Comparison of ENCODE assay signal across 15 cellular contexts in the genomic region with DNA sequence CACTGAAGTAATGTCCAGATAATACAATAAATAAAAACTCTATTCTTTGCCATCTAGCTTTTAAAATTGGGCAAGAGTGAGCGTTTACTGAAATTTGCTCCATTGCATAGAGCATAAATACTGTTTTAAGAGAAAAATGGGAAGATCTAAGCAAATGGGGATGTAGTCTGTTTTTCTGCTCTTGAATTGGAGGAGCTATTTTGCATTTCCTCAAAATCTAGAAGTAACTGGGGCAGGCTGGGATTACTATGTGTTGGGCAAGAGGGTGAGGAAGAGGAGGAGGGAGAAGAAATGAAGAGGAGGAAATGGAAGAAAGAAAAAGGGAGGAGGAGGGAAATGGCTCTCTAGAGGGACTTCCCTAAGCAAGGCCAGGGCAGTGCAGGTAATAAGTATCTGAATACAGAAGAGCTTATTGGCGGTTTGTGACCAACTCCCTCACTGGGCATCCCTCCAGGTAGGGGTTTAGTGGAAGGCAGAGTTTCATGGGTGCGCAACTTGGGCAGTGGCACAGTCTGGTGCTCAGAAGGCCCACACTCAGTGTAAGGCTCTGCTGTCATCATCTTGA.
"Had no signal": no experiment of that assay in that cellular context is flagged by ENCODE, and none has a peak within 500 bp of the region (broad histone marks: within the 10 kb centered on the region; RNA-seq: fewer than 3 reads in every experiment).

No MANE protein-coding gene starts in this region.

- H3K27ac Mint-ChIP-seq: activated CD4-positive, alpha-beta T cell treated with anti-CD3 and anti-CD28 coated beads, Interleukin-2, amount 10 ng/mL, durations not matched to agents 24 days and 14 days; activated CD8-positive, alpha-beta T cell treated with anti-CD3 and anti-CD28 coated beads for 36 hours; activated naive CD8-positive, alpha-beta T cell treated with anti-CD3 and anti-CD28 coated beads for 36 hours; activated T-helper 17 cell treated with anti-CD3 and anti-CD28 coated beads, Interleukin-2, amount 50 U/mL, for 72 hours; effector memory CD8-positive, alpha-beta T cell; stimulated activated naive B cell treated with anti-CD40 and anti-IgM and Interleukin-4, amounts not matched to agents 10 μg/mL and 1 μg/mL and 100 μg/mL, for 72 hours had no signal

- ATAC-seq: activated CD8-positive, alpha-beta T cell treated with anti-CD3 and anti-CD28 coated beads for 36 hours; activated T-helper 17 cell treated with anti-CD3 and anti-CD28 coated beads, Interleukin-2, amount 50 U/mL, for 72 hours; effector memory CD8-positive, alpha-beta T cell; stimulated activated naive B cell treated with anti-CD40 and anti-IgM and Interleukin-4, amounts not matched to agents 10 μg/mL and 1 μg/mL and 100 μg/mL, for 72 hours had no signal

- DNase-seq: activated CD4-positive, alpha-beta T cell treated with anti-CD3 and anti-CD28 coated beads, Interleukin-2, amount 10 ng/mL, durations not matched to agents 24 days and 14 days; activated CD4-positive, CD25-positive, alpha-beta regulatory T cell; activated CD8-positive, alpha-beta T cell treated with anti-CD3 and anti-CD28 coated beads for 36 hours; activated naive CD4-positive, alpha-beta T cell; activated naive CD8-positive, alpha-beta T cell treated with anti-CD3 and anti-CD28 coated beads for 36 hours; activated T-cell treated with anti-CD3 and anti-CD28 coated beads, Interleukin-2, amount 50 U/mL, for 1 hour; amniotic stem cell; dermis blood vessel endothelial cell; effector memory CD8-positive, alpha-beta T cell; left cardiac atrium; midbrain; retina; stimulated activated naive B cell treated with anti-CD40 and anti-IgM and Interleukin-4, amounts not matched to agents 10 μg/mL and 1 μg/mL and 100 μg/mL, for 72 hours had no signal

- H3K27ac ChIP-seq: hepatocyte had no signal

- H3K9me3 Mint-ChIP-seq: activated CD4-positive, alpha-beta T cell treated with anti-CD3 and anti-CD28 coated beads, Interleukin-2, amount 10 ng/mL, durations not matched to agents 24 days and 14 days; activated CD8-positive, alpha-beta T cell treated with anti-CD3 and anti-CD28 coated beads for 36 hours; activated naive CD8-positive, alpha-beta T cell treated with anti-CD3 and anti-CD28 coated beads for 36 hours; activated T-helper 17 cell treated with anti-CD3 and anti-CD28 coated beads, Interleukin-2, amount 50 U/mL, for 72 hours; effector memory CD8-positive, alpha-beta T cell; stimulated activated naive B cell treated with anti-CD40 and anti-IgM and Interleukin-4, amounts not matched to agents 10 μg/mL and 1 μg/mL and 100 μg/mL, for 72 hours had no signal

- H3K4me3 Mint-ChIP-seq: activated CD4-positive, alpha-beta T cell treated with anti-CD3 and anti-CD28 coated beads, Interleukin-2, amount 10 ng/mL, durations not matched to agents 24 days and 14 days; activated CD8-positive, alpha-beta T cell treated with anti-CD3 and anti-CD28 coated beads for 36 hours; activated naive CD8-positive, alpha-beta T cell treated with anti-CD3 and anti-CD28 coated beads for 36 hours; activated T-helper 17 cell treated with anti-CD3 and anti-CD28 coated beads, Interleukin-2, amount 50 U/mL, for 72 hours; effector memory CD8-positive, alpha-beta T cell; stimulated activated naive B cell treated with anti-CD40 and anti-IgM and Interleukin-4, amounts not matched to agents 10 μg/mL and 1 μg/mL and 100 μg/mL, for 72 hours had no signal

- H3K36me3 Mint-ChIP-seq: activated naive CD8-positive, alpha-beta T cell treated with anti-CD3 and anti-CD28 coated beads for 36 hours; stimulated activated naive B cell treated with anti-CD40 and anti-IgM and Interleukin-4, amounts not matched to agents 10 μg/mL and 1 μg/mL and 100 μg/mL, for 72 hours had no signal

- H3K4me3 ChIP-seq: hepatocyte had no signal

- H3K4me1 Mint-ChIP-seq: activated CD4-positive, alpha-beta T cell treated with anti-CD3 and anti-CD28 coated beads, Interleukin-2, amount 10 ng/mL, durations not matched to agents 24 days and 14 days; activated naive CD8-positive, alpha-beta T cell treated with anti-CD3 and anti-CD28 coated beads for 36 hours; activated T-helper 17 cell treated with anti-CD3 and anti-CD28 coated beads, Interleukin-2, amount 50 U/mL, for 72 hours; stimulated activated naive B cell treated with anti-CD40 and anti-IgM and Interleukin-4, amounts not matched to agents 10 μg/mL and 1 μg/mL and 100 μg/mL, for 72 hours had no signal

- H3K27me3 ChIP-seq: hepatocyte had no signal
